ENCODE assay signal across 22 cellular contexts in genomic region chr3:96083610-96084009, GRCh38.
DNase-seq lines count a peak whose midpoint lies in the region; ATAC-seq, FAIRE-seq and TF ChIP-seq lines count a peak whose summit lies in the region.
"Had no signal": no experiment of that assay in that cellular context is flagged by ENCODE, and none has a peak within 500 bp of the region (broad histone marks: within the 10 kb centered on the region; RNA-seq: fewer than 3 reads in every experiment).

No MANE protein-coding gene starts in this region.

- CTCF ChIA-PET in A549 (lab: Yijun Ruan, JAX), result no interaction called here

- no peak for TF ChIP-seq CTCF in A549 (IDR thresholded peaks at IDR 0.05)
- no peak for TF ChIP-seq CTCF in RWPE2 (IDR thresholded peaks at IDR 0.05; ENCODE audit: poor library complexity, severe bottlenecking)
- no peak for TF ChIP-seq CTCF in fibroblast of villous mesenchyme (IDR thresholded peaks at IDR 0.05; ENCODE audit: insufficient read depth, low read depth, low read length)
- TF ChIP-seq CTCF in D721Med (IDR thresholded peaks at IDR 0.05; ENCODE audit: insufficient read depth, missing control alignments), result no peak

- 0% methylated on average over 1 of the region's 1 CpG for WGBS in A549 (ENCODE audit: missing lambda C conversion rate)

- H3K27ac ChIP-seq in A549 (no peak overlapping the region), RWPE2 (ENCODE audit: poor library complexity, severe bottlenecking) (no peak overlapping the region)
- H3K27ac ChIP-seq: 22Rv1, BLaER1 had no signal

- TF ChIP-seq RAD21 in A549 (conservative IDR thresholded peaks at IDR 0.05 in 1 of 2, IDR thresholded peaks at IDR 0.05 in 1 of 2), result no peak

- H3K9me3 ChIP-seq in A549 (no peaks in the 10 kb centered on the region), RWPE2 (ENCODE audit: severe bottlenecking) (no peaks in the 10 kb centered on the region)
- H3K9me3 ChIP-seq: BE2C, BLaER1 had no signal

- no peaks in the 10 kb centered on the region for H3K36me3 ChIP-seq in RWPE2 (ENCODE audit: low read depth)
- H3K36me3 ChIP-seq: BE2C, BLaER1 had no signal

- no peaks in the 10 kb centered on the region for H3K27me3 ChIP-seq in RWPE2 (ENCODE audit: insufficient read depth, poor library complexity, severe bottlenecking)
- H3K27me3 ChIP-seq: BE2C, BLaER1 had no signal

- TF ChIP-seq EP300 in A549 (IDR thresholded peaks at IDR 0.05), result no peak

- DNase-seq in A549 (ENCODE audit: low read depth in 1 of 2, low spot score in 1 of 2) (no peak), HTR-8/SVneo (ENCODE audit: insufficient read length, low spot score) (peak; percentile 5), RWPE2 (ENCODE audit: low spot score) (no peak), fibroblast of villous mesenchyme (ENCODE audit: low read depth) (peak; percentile 3), D721Med (ENCODE audit: insufficient read length, low spot score) (no peak)
- DNase-seq: ACHN; BE2C; C1 segment of cervical spinal cord; CD4-positive, alpha-beta memory T cell; CD4-positive, CD25-positive, alpha-beta regulatory T cell; CD8-positive, alpha-beta memory T cell; COR-L47; DMS79 treated with DMSO at 0.1 percent for 48 hours; GF-D8 had no signal

- no peak overlapping the region for H3K4me2 ChIP-seq in A549
- H3K4me2 ChIP-seq: BLaER1 had no signal

- ATAC-seq in A549 (no peak), RWPE2 (ENCODE audit: low read depth) (0 out of 3 replicates have a peak, but pooled peaks have one; percentile 25), HG03432 (IDR thresholded peaks at IDR 0.05; ENCODE audit: unreplicated experiment) (no peak), GM18505 (IDR thresholded peaks at IDR 0.05; ENCODE audit: unreplicated experiment) (no peak), GM18873 (IDR thresholded peaks at IDR 0.05; ENCODE audit: low FRiP score, unreplicated experiment) (no peak)

- H3K4me3 ChIP-seq in A549 (no peak overlapping the region), RWPE2 (ENCODE audit: severe bottlenecking) (no peak overlapping the region), fibroblast of villous mesenchyme (ENCODE audit: low read depth, low read length) (no peak overlapping the region)
- H3K4me3 ChIP-seq: BLaER1 had no signal

- H3K4me1 ChIP-seq in A549 (no peaks in the 10 kb centered on the region), RWPE2 (ENCODE audit: insufficient read depth, poor library complexity, severe bottlenecking) (no peaks in the 10 kb centered on the region)
- H3K4me1 ChIP-seq: BE2C, BLaER1 had no signal

- TF ChIP-seq POLR2A in A549 (IDR thresholded peaks at IDR 0.05; ENCODE audit: low read length) (no peak), GM18505 (IDR thresholded peaks at IDR 0.05; ENCODE audit: borderline replicate concordance, extremely low read depth, insufficient read depth, insufficient read length) (no peak)

- FAIRE-seq in A549 (lab: Jason Lieb, UNC), result no peak
- FAIRE-seq in HTR-8/SVneo (lab: Jason Lieb, UNC), result no peak
- no peak for FAIRE-seq in D721Med (lab: Jason Lieb, UNC)
- FAIRE-seq: G401.6, GM12891, GM18507 had no signal

- POLR2A ChIA-PET in A549 (lab: Yijun Ruan, JAX), result no interaction called here

TF ChIP-seq in A549, 52 proteins besides CTCF, POLR2A, EP300 and RAD21:
- no peak for TF ChIP-seq TP53 (CRISPR knock-in tag; IDR thresholded peaks at IDR 0.05)
- TF ChIP-seq FOSL2 (IDR thresholded peaks at IDR 0.05), result no peak
- TF ChIP-seq FOSL2 (CRISPR knock-in tag; IDR thresholded peaks at IDR 0.05), result 0 out of 2 replicates have a peak, but pooled peaks have one; percentile 22

Comparison
In these comparisons a context has a peak if more than half of its experiments do, and no peak if none do; other contexts are left out.
1. DNase-seq: peak in HTR-8/SVneo (single experiment) and fibroblast of villous mesenchyme (single experiment); none in A549 (0 of 2), RWPE2 (single experiment) and D721Med (single experiment).